1 cellular context compared by ENCODE assay signal in genomic region chr2:28927469-28927868, GRCh38.
TF ChIP-seq lines count a peak whose summit lies in the region.

No MANE protein-coding gene starts in this region.

TF ChIP-seq in WTC11, 78 proteins besides CTCF, POLR2A, EP300 and RAD21 (continued from another document):
- TF ChIP-seq, protein P1, sequence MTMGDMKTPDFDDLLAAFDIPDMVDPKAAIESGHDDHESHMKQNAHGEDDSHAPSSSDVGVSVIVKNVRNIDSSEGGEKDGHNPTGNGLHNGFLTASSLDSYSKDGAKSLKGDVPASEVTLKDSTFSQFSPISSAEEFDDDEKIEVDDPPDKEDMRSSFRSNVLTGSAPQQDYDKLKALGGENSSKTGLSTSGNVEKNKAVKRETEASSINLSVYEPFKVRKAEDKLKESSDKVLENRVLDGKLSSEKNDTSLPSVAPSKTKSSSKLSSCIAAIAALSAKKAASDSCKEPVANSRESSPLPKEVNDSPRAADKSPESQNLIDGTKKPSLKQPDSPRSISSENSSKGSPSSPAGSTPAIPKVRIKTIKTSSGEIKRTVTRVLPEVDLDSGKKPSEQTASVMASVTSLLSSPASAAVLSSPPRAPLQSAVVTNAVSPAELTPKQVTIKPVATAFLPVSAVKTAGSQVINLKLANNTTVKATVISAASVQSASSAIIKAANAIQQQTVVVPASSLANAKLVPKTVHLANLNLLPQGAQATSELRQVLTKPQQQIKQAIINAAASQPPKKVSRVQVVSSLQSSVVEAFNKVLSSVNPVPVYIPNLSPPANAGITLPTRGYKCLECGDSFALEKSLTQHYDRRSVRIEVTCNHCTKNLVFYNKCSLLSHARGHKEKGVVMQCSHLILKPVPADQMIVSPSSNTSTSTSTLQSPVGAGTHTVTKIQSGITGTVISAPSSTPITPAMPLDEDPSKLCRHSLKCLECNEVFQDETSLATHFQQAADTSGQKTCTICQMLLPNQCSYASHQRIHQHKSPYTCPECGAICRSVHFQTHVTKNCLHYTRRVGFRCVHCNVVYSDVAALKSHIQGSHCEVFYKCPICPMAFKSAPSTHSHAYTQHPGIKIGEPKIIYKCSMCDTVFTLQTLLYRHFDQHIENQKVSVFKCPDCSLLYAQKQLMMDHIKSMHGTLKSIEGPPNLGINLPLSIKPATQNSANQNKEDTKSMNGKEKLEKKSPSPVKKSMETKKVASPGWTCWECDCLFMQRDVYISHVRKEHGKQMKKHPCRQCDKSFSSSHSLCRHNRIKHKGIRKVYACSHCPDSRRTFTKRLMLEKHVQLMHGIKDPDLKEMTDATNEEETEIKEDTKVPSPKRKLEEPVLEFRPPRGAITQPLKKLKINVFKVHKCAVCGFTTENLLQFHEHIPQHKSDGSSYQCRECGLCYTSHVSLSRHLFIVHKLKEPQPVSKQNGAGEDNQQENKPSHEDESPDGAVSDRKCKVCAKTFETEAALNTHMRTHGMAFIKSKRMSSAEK (CRISPR knock-in tag; IDR thresholded peaks at IDR 0.05; ENCODE audit: borderline replicate concordance) = no peak
- TF ChIP-seq PRRX2 (CRISPR knock-in tag; IDR thresholded peaks at IDR 0.05) (no peak), STAT6 (CRISPR knock-in tag; conservative IDR thresholded peaks at IDR 0.05; ENCODE audit: low read depth) (no peak), PREB (CRISPR knock-in tag; IDR thresholded peaks at IDR 0.05; ENCODE audit: borderline replicate concordance) (no peak), MLX (CRISPR knock-in tag; IDR thresholded peaks at IDR 0.05) (no peak), NR3C1 (CRISPR knock-in tag; conservative IDR thresholded peaks at IDR 0.05; ENCODE audit: low read depth) (no peak), EMX1 (CRISPR knock-in tag; IDR thresholded peaks at IDR 0.05) (no peak), HMGA2 (CRISPR knock-in tag; IDR thresholded peaks at IDR 0.05) (no peak), GRHL2 (CRISPR knock-in tag; IDR thresholded peaks at IDR 0.05; ENCODE audit: insufficient replicate concordance, severe bottlenecking) (no peak), NFYB (CRISPR knock-in tag; conservative IDR thresholded peaks at IDR 0.05; ENCODE audit: low read depth) (no peak), ZBTB43 (CRISPR knock-in tag; IDR thresholded peaks at IDR 0.05) (no peak), ZNF416 (CRISPR knock-in tag; IDR thresholded peaks at IDR 0.05) (no peak), ZNF317 (CRISPR knock-in tag; IDR thresholded peaks at IDR 0.05; ENCODE audit: borderline replicate concordance, low read depth) (no peak), JUN (CRISPR knock-in tag; IDR thresholded peaks at IDR 0.05) (no peak), NFATC4 (CRISPR knock-in tag; IDR thresholded peaks at IDR 0.05) (no peak)
- TF ChIP-seq, protein P2, sequence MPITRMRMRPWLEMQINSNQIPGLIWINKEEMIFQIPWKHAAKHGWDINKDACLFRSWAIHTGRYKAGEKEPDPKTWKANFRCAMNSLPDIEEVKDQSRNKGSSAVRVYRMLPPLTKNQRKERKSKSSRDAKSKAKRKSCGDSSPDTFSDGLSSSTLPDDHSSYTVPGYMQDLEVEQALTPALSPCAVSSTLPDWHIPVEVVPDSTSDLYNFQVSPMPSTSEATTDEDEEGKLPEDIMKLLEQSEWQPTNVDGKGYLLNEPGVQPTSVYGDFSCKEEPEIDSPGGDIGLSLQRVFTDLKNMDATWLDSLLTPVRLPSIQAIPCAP (CRISPR knock-in tag; IDR thresholded peaks at IDR 0.05) = no peak
- TF ChIP-seq, protein P3, sequence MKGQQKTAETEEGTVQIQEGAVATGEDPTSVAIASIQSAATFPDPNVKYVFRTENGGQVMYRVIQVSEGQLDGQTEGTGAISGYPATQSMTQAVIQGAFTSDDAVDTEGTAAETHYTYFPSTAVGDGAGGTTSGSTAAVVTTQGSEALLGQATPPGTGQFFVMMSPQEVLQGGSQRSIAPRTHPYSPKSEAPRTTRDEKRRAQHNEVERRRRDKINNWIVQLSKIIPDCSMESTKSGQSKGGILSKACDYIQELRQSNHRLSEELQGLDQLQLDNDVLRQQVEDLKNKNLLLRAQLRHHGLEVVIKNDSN (CRISPR knock-in tag; IDR thresholded peaks at IDR 0.05) = no peak
